Comparison of ENCODE assay signal across 19 cellular contexts in the genomic region with DNA sequence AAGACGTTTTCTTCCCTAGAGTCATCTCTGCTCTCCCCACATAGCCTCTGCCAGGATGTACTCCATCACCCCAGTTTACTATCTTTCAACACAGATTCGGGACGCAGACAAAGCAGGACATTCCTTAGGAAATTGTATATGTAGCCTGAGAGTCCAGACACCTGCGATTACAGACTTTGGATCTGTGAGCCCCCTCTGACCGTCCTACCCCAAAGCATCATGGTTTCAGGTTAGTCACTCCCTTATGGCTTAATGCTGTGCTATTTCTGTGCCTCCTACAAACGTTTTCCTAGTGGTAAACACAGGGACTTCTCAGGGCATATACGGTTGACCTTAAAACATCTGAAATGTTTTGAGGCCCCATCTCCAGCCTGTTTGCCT.
DNase-seq lines count a peak whose midpoint lies in the region; ATAC-seq and TF ChIP-seq lines count a peak whose summit lies in the region.
"Had no signal": no experiment of that assay in that cellular context is flagged by ENCODE, and none has a peak within 500 bp of the region (broad histone marks: within the 10 kb centered on the region; RNA-seq: fewer than 3 reads in every experiment).

No MANE protein-coding gene starts in this region.

- H3K27ac ChIP-seq in ACC112 (ENCODE audit: low read depth, low read length), result peak overlapping the region; percentile 53
- H3K27ac ChIP-seq in gastroesophageal sphincter, result peak overlapping the region in 2 of 4 donors; percentile 18 to 92
- peak overlapping the region in 1 of 2 experiments; percentile 48; a peak in 2 of 4 replicates for H3K27ac ChIP-seq in SK-N-SH (ENCODE audit: low read depth in 2 of 2, low read length in 1 of 2)

- H3K79me2 ChIP-seq in ACC112 (ENCODE audit: control insufficient read depth, insufficient read depth, low read length, unreplicated experiment) (no peaks in the 10 kb centered on the region), SK-N-SH (ENCODE audit: insufficient read depth) (no peaks in the 10 kb centered on the region)

- TF ChIP-seq RAD21 in SK-N-SH (IDR thresholded peaks at IDR 0.05; ENCODE audit: low read length), result no peak

- H3K27ac Mint-ChIP-seq in HFFc6, result peak overlapping the region; percentile 72
- peak overlapping the region; percentile 80 for H3K27ac Mint-ChIP-seq in central memory CD8-positive, alpha-beta T cell (ENCODE audit: low read depth)
- H3K27ac Mint-ChIP-seq in nephron, result peak overlapping the region in 2 of 3 experiments; percentile 66

- H2AFZ ChIP-seq in ACC112 (ENCODE audit: low read length, unreplicated experiment) (no peak overlapping the region), SK-N-SH (ENCODE audit: low read depth) (no peak overlapping the region)

- no peak overlapping the region for H3K4me2 ChIP-seq in SK-N-SH

- TF ChIP-seq CTCF in HFFc6 (IDR thresholded peaks at IDR 0.05), result peak; percentile 22; the same call in 1 of the 2 replicates
- TF ChIP-seq CTCF in nephron (IDR thresholded peaks at IDR 0.05; ENCODE audit: unreplicated experiment in 3 of 3), result no peak
- peak in 1 of 4 experiments; percentile 13 for TF ChIP-seq CTCF in gastroesophageal sphincter (IDR thresholded peaks at IDR 0.05)
- no peak for TF ChIP-seq CTCF in SK-N-SH (IDR thresholded peaks at IDR 0.05)

- no peaks in the 10 kb centered on the region for H3K9me2 ChIP-seq in SK-N-SH

- WGBS in gastroesophageal sphincter (ENCODE audit: low coverage in 1 of 2), 2 donors, result 48 to 51% methylated on average over 4 to 7 of the region's 7 CpGs
- 59% methylated on average over 7 of the region's 7 CpGs for WGBS in SK-N-SH (ENCODE audit: low lambda C conversion rate)

- no peak for TF ChIP-seq EP300 in gastroesophageal sphincter (IDR thresholded peaks at IDR 0.05)
- TF ChIP-seq EP300 in SK-N-SH (IDR thresholded peaks at IDR 0.05; ENCODE audit: borderline replicate concordance in 1 of 2, low read depth in 1 of 2, low read length in 1 of 2), result no peak

- no peak overlapping the region for H3K4me3 Mint-ChIP-seq in HFFc6
- H3K4me3 Mint-ChIP-seq in central memory CD8-positive, alpha-beta T cell, result no peak overlapping the region
- no peak overlapping the region for H3K4me3 Mint-ChIP-seq in nephron
- H3K4me3 Mint-ChIP-seq: activated CD8-positive, alpha-beta T cell treated with anti-CD3 and anti-CD28 coated beads for 36 hours; activated T-cell treated with anti-CD3 and anti-CD28 coated beads, Interleukin-2, amount 50 U/mL, for 4 hours had no signal

- TF ChIP-seq POLR2A in gastroesophageal sphincter (IDR thresholded peaks at IDR 0.05), result no peak

- DNase-seq in HFFc6, result no peak
- DNase-seq in central memory CD8-positive, alpha-beta T cell (ENCODE audit: low spot score in 2 of 2), result no peak
- DNase-seq in SIG-M5 treated with dmso at 0.1 percent for 504 hours (lab: John Stamatoyannopoulos, UW; ENCODE audit: unreplicated experiment), result no peak
- DNase-seq in SK-N-SH, result no peak
- DNase-seq: activated CD8-positive, alpha-beta T cell treated with anti-CD3 and anti-CD28 coated beads for 36 hours; activated T-cell treated with anti-CD3 and anti-CD28 coated beads, Interleukin-2, amount 50 U/mL, for 4 hours; cerebellar nuclear complex; DND-41; left cardiac atrium; NCI-H187; nucleus accumbens; stimulated activated CD4-positive, alpha-beta T cell treated with anti-CD3 and anti-CD28 coated beads, Interleukin-1b, Interleukin-23, amount 100 ng/mL, for 48 hours; substantia nigra; T-helper 1 cell had no signal

- H3K9me3 Mint-ChIP-seq in HFFc6, result no peaks in the 10 kb centered on the region
- H3K9me3 Mint-ChIP-seq in central memory CD8-positive, alpha-beta T cell, result no peaks in the 10 kb centered on the region
- H3K9me3 Mint-ChIP-seq in nephron, result no peaks in the 10 kb centered on the region
- H3K9me3 Mint-ChIP-seq: activated T-cell treated with anti-CD3 and anti-CD28 coated beads, Interleukin-2, amount 50 U/mL, for 4 hours had no signal

- no peak overlapping the region for H3K9ac ChIP-seq in SK-N-SH

- H3K9me3 ChIP-seq in gastroesophageal sphincter (no peaks in the 10 kb centered on the region), SK-N-SH (no peaks in the 10 kb centered on the region)

- POLR2A ChIA-PET in SK-N-SH (lab: Yijun Ruan, JAX), result no interaction called here

- peaks cover 8% of the 10 kb centered on the region for H3F3A ChIP-seq in SK-N-SH (replicated peaks; ENCODE audit: insufficient read depth)

- H3K4me3 ChIP-seq in ACC112 (ENCODE audit: low read depth, low read length) (no peak overlapping the region), gastroesophageal sphincter (no peak overlapping the region), SK-N-SH (ENCODE audit: low read depth in 2 of 2, low read length in 1 of 2) (no peak overlapping the region)

- H4K20me1 ChIP-seq in SK-N-SH (ENCODE audit: insufficient read depth), result no peaks in the 10 kb centered on the region

- peaks cover 5% of the 10 kb centered on the region for H3K27me3 Mint-ChIP-seq in HFFc6 (ENCODE audit: insufficient read depth)
- no peaks in the 10 kb centered on the region for H3K27me3 Mint-ChIP-seq in central memory CD8-positive, alpha-beta T cell
- no peaks in the 10 kb centered on the region for H3K27me3 Mint-ChIP-seq in nephron (ENCODE audit: low read depth)
- H3K27me3 Mint-ChIP-seq: activated CD8-positive, alpha-beta T cell treated with anti-CD3 and anti-CD28 coated beads for 36 hours had no signal

- peaks cover 3% of the 10 kb centered on the region; the same call in 1 of the 2 replicates for H3K36me3 Mint-ChIP-seq in HFFc6 (ENCODE audit: low read depth)
- H3K36me3 Mint-ChIP-seq in central memory CD8-positive, alpha-beta T cell (ENCODE audit: insufficient read depth), result peaks cover 8% of the 10 kb centered on the region
- H3K36me3 Mint-ChIP-seq in nephron (ENCODE audit: low read depth), result peaks cover 67% of the 10 kb centered on the region

- H3K36me3 ChIP-seq in ACC112 (ENCODE audit: insufficient read depth, low read length), result no peaks in the 10 kb centered on the region
- peaks cover 0 to 27% of the 10 kb centered on the region in 2 donors for H3K36me3 ChIP-seq in gastroesophageal sphincter
- H3K36me3 ChIP-seq in SK-N-SH (replicated peaks in 1 of 2; ENCODE audit: control insufficient read depth in 1 of 2, insufficient read depth in 2 of 2, low read length in 1 of 2), result no peaks in the 10 kb centered on the region

- ATAC-seq in central memory CD8-positive, alpha-beta T cell (replicated peaks; ENCODE audit: extremely low read depth, poor library complexity, severe bottlenecking), result no peak
- ATAC-seq in gastroesophageal sphincter (no peak), HG03097 (IDR thresholded peaks at IDR 0.05; ENCODE audit: low FRiP score, unreplicated experiment) (no peak)
- ATAC-seq: activated CD8-positive, alpha-beta T cell treated with anti-CD3 and anti-CD28 coated beads for 36 hours; activated T-cell treated with anti-CD3 and anti-CD28 coated beads, Interleukin-2, amount 50 U/mL, for 4 hours; left cardiac atrium; sciatic nerve had no signal

- H3K4me1 Mint-ChIP-seq in HFFc6 (ENCODE audit: low read depth) (peaks cover 65% of the 10 kb centered on the region), nephron (peaks cover 31% of the 10 kb centered on the region)
- peaks cover 64% of the 10 kb centered on the region for H3K4me1 Mint-ChIP-seq in central memory CD8-positive, alpha-beta T cell

- CTCF ChIA-PET in SK-N-SH (lab: Yijun Ruan, JAX), result no interaction called here

- H3K27me3 ChIP-seq in ACC112 (ENCODE audit: insufficient read depth, low read length) (no peaks in the 10 kb centered on the region), gastroesophageal sphincter (no peaks in the 10 kb centered on the region), SK-N-SH (ENCODE audit: insufficient read depth) (no peaks in the 10 kb centered on the region)

- H3K4me1 ChIP-seq in ACC112 (ENCODE audit: control insufficient read depth, insufficient read depth, low read length, unreplicated experiment), result peaks cover 39% of the 10 kb centered on the region
- H3K4me1 ChIP-seq in gastroesophageal sphincter, result peaks cover 13 to 68% (median 26%) of the 10 kb centered on the region in 3 donors
- peaks cover 2 to 14% of the 10 kb centered on the region in 2 experiments; a peak in 2 of 4 replicates for H3K4me1 ChIP-seq in SK-N-SH (ENCODE audit: control insufficient read depth in 1 of 2, insufficient read depth in 2 of 2, low read depth in 1 of 2, low read length in 1 of 2)

TF ChIP-seq in SK-N-SH, 30 proteins besides CTCF, POLR2A, EP300 and RAD21:
- TF ChIP-seq TCF12 (IDR thresholded peaks at IDR 0.05) (no peak), RFX5 (IDR thresholded peaks at IDR 0.05; ENCODE audit: low read length) (no peak), POLR2AphosphoS5 (IDR thresholded peaks at IDR 0.05; ENCODE audit: low read depth, low read length) (no peak), TEAD4 (IDR thresholded peaks at IDR 0.05; ENCODE audit: borderline replicate concordance, insufficient read depth) (no peak), NFIC (IDR thresholded peaks at IDR 0.05; ENCODE audit: borderline replicate concordance) (no peak), CHD2 (IDR thresholded peaks at IDR 0.05; ENCODE audit: low read length, partially characterized antibody) (no peak), USF1 (IDR thresholded peaks at IDR 0.05; ENCODE audit: borderline replicate concordance, low read depth) (no peak)
